In genomic region chr19:13155472-13156284, GRCh38 we compare ENCODE assay signal across 1 cellular context.
A peak's percentile ranks its signal among the peaks of the same experiment; 100 is the strongest.
TF ChIP-seq lines count a peak whose summit lies in the region.

No MANE protein-coding gene starts in this region.

TF ChIP-seq in HepG2, 621 proteins besides CTCF, POLR2A, EP300 and RAD21 (continued from another document and continues in another):
- no peak for TF ChIP-seq ZNF597 (CRISPR knock-in tag; IDR thresholded peaks at IDR 0.05)
- no peak for TF ChIP-seq CENPT (CRISPR knock-in tag; IDR thresholded peaks at IDR 0.05; ENCODE audit: low read depth)
- TF ChIP-seq ZNF446 (CRISPR knock-in tag; IDR thresholded peaks at IDR 0.05), result no peak
- TF ChIP-seq ZNF740 (CRISPR knock-in tag; IDR thresholded peaks at IDR 0.05), result no peak
- 0 out of 2 replicates have a peak, but pooled peaks have one; percentile 18 for TF ChIP-seq ZHX2 (IDR thresholded peaks at IDR 0.05; ENCODE audit: low read depth)
- no peak for TF ChIP-seq ZHX2 (CRISPR knock-in tag; IDR thresholded peaks at IDR 0.05; ENCODE audit: borderline replicate concordance)
- TF ChIP-seq, protein P1, sequence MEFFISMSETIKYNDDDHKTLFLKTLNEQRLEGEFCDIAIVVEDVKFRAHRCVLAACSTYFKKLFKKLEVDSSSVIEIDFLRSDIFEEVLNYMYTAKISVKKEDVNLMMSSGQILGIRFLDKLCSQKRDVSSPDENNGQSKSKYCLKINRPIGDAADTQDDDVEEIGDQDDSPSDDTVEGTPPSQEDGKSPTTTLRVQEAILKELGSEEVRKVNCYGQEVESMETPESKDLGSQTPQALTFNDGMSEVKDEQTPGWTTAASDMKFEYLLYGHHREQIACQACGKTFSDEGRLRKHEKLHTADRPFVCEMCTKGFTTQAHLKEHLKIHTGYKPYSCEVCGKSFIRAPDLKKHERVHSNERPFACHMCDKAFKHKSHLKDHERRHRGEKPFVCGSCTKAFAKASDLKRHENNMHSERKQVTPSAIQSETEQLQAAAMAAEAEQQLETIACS (CRISPR knock-in tag; IDR thresholded peaks at IDR 0.05), result no peak
- no peak for TF ChIP-seq HNF4A (CRISPR knock-in tag; IDR thresholded peaks at IDR 0.05)
- no peak for TF ChIP-seq RFX5 (IDR thresholded peaks at IDR 0.05; ENCODE audit: low read depth, low read length)
- no peak for TF ChIP-seq MTF1 (CRISPR knock-in tag; IDR thresholded peaks at IDR 0.05)
- no peak for TF ChIP-seq THYN1 (CRISPR knock-in tag; IDR thresholded peaks at IDR 0.05; ENCODE audit: borderline replicate concordance, low read depth)
- TF ChIP-seq NFAT5 (CRISPR knock-in tag; IDR thresholded peaks at IDR 0.05), result no peak
- no peak for TF ChIP-seq ZNF562 (CRISPR knock-in tag; IDR thresholded peaks at IDR 0.05; ENCODE audit: borderline replicate concordance)
- no peak for TF ChIP-seq PCBP2 (optimal IDR thresholded peaks at IDR 0.05; ENCODE audit: low read depth, low read length, poor library complexity, severe bottlenecking)
- TF ChIP-seq, protein P2, sequence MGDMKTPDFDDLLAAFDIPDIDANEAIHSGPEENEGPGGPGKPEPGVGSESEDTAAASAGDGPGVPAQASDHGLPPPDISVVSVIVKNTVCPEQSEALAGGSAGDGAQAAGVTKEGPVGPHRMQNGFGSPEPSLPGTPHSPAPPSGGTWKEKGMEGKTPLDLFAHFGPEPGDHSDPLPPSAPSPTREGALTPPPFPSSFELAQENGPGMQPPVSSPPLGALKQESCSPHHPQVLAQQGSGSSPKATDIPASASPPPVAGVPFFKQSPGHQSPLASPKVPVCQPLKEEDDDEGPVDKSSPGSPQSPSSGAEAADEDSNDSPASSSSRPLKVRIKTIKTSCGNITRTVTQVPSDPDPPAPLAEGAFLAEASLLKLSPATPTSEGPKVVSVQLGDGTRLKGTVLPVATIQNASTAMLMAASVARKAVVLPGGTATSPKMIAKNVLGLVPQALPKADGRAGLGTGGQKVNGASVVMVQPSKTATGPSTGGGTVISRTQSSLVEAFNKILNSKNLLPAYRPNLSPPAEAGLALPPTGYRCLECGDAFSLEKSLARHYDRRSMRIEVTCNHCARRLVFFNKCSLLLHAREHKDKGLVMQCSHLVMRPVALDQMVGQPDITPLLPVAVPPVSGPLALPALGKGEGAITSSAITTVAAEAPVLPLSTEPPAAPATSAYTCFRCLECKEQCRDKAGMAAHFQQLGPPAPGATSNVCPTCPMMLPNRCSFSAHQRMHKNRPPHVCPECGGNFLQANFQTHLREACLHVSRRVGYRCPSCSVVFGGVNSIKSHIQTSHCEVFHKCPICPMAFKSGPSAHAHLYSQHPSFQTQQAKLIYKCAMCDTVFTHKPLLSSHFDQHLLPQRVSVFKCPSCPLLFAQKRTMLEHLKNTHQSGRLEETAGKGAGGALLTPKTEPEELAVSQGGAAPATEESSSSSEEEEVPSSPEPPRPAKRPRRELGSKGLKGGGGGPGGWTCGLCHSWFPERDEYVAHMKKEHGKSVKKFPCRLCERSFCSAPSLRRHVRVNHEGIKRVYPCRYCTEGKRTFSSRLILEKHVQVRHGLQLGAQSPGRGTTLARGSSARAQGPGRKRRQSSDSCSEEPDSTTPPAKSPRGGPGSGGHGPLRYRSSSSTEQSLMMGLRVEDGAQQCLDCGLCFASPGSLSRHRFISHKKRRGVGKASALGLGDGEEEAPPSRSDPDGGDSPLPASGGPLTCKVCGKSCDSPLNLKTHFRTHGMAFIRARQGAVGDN (CRISPR knock-in tag; IDR thresholded peaks at IDR 0.05), result peak; percentile 81
- TF ChIP-seq, protein P3, sequence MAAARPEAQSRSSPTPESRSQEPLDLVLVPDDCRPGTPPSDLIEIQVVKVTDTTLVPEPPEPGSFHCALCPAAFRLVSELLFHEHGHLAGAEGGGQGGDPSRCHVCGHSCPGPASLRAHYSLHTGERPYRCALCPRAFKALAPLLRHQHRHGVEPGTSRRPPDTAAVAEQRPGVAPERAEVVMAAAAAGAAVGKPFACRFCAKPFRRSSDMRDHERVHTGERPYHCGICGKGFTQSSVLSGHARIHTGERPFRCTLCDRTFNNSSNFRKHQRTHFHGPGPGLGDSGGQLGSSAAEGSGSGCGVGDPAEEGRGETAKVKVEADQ (CRISPR knock-in tag; IDR thresholded peaks at IDR 0.05; ENCODE audit: borderline replicate concordance), result no peak
- no peak for TF ChIP-seq RORA (CRISPR knock-in tag; IDR thresholded peaks at IDR 0.05)
- TF ChIP-seq ZNF747 (CRISPR knock-in tag; IDR thresholded peaks at IDR 0.05; ENCODE audit: borderline replicate concordance), result 0 out of 2 replicates have a peak, but pooled peaks have one; percentile 36
- peak; percentile 46; the same call in 1 of the 2 replicates for TF ChIP-seq KDM3A (CRISPR knock-in tag; IDR thresholded peaks at IDR 0.05; ENCODE audit: low read depth)
- TF ChIP-seq, protein P4, sequence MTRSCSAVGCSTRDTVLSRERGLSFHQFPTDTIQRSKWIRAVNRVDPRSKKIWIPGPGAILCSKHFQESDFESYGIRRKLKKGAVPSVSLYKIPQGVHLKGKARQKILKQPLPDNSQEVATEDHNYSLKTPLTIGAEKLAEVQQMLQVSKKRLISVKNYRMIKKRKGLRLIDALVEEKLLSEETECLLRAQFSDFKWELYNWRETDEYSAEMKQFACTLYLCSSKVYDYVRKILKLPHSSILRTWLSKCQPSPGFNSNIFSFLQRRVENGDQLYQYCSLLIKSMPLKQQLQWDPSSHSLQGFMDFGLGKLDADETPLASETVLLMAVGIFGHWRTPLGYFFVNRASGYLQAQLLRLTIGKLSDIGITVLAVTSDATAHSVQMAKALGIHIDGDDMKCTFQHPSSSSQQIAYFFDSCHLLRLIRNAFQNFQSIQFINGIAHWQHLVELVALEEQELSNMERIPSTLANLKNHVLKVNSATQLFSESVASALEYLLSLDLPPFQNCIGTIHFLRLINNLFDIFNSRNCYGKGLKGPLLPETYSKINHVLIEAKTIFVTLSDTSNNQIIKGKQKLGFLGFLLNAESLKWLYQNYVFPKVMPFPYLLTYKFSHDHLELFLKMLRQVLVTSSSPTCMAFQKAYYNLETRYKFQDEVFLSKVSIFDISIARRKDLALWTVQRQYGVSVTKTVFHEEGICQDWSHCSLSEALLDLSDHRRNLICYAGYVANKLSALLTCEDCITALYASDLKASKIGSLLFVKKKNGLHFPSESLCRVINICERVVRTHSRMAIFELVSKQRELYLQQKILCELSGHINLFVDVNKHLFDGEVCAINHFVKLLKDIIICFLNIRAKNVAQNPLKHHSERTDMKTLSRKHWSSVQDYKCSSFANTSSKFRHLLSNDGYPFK (CRISPR knock-in tag; IDR thresholded peaks at IDR 0.05; ENCODE audit: borderline replicate concordance), result no peak
- TF ChIP-seq KDM2A (CRISPR knock-in tag; IDR thresholded peaks at IDR 0.05; ENCODE audit: borderline replicate concordance, low read depth), result peak; percentile 80
- TF ChIP-seq NR2F1 (CRISPR knock-in tag; IDR thresholded peaks at IDR 0.05), result peak; percentile 39 to 56; a peak in 3 of 4 replicates
- peak; percentile 22 for TF ChIP-seq PATZ1 (CRISPR knock-in tag; IDR thresholded peaks at IDR 0.05)
- no peak for TF ChIP-seq ZNF570 (CRISPR knock-in tag; IDR thresholded peaks at IDR 0.05; ENCODE audit: borderline replicate concordance)
- peak; percentile 14; the same call in 1 of the 2 replicates for TF ChIP-seq CHD4 (IDR thresholded peaks at IDR 0.05; ENCODE audit: borderline replicate concordance, low read length)
- no peak for TF ChIP-seq CAMTA2 (CRISPR knock-in tag; IDR thresholded peaks at IDR 0.05; ENCODE audit: borderline replicate concordance)
- no peak for TF ChIP-seq SMYD3 (CRISPR knock-in tag; IDR thresholded peaks at IDR 0.05)
- TF ChIP-seq CBX5 (CRISPR knock-in tag; IDR thresholded peaks at IDR 0.05; ENCODE audit: borderline replicate concordance), result no peak
- TF ChIP-seq ZFP62 (CRISPR knock-in tag; IDR thresholded peaks at IDR 0.05), result no peak
